ENCODE assay signal across 2 cellular contexts in the genomic region with DNA sequence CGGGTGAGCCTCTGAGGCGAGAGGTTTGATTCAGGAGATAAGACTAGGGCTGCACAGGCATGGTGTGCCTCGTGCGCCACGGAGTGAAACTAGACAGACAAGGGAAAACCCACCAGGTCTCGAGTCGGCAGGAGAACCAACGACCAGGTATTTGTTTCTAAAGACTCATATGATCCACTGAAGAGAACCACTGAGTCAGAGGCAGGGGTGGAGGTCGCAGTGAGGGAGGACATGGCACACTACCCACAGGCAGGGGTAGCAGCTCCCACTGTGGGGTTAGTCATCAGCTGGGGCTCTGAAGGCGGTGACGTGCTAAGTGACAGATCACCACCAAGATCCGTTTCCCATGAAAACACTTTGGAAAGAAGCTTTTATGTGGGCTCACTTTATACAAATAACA.
TF ChIP-seq lines count a peak whose summit lies in the region.

No MANE protein-coding gene starts in this region.

TF ChIP-seq in WTC11, 78 proteins besides CTCF, POLR2A, EP300 and RAD21 (continued from another document):
- TF ChIP-seq, protein P1, sequence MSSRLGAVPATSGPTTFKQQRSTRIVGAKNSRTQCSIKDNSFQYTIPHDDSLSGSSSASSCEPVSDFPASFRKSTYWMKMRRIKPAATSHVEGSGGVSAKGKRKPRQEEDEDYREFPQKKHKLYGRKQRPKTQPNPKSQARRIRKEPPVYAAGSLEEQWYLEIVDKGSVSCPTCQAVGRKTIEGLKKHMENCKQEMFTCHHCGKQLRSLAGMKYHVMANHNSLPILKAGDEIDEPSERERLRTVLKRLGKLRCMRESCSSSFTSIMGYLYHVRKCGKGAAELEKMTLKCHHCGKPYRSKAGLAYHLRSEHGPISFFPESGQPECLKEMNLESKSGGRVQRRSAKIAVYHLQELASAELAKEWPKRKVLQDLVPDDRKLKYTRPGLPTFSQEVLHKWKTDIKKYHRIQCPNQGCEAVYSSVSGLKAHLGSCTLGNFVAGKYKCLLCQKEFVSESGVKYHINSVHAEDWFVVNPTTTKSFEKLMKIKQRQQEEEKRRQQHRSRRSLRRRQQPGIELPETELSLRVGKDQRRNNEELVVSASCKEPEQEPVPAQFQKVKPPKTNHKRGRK (CRISPR knock-in tag; IDR thresholded peaks at IDR 0.05; ENCODE audit: borderline replicate concordance) = no peak

TF ChIP-seq in K562, 482 proteins besides CTCF, POLR2A, EP300 and RAD21 (continued from another document):
- TF ChIP-seq ZBTB26 (CRISPR knock-in tag; IDR thresholded peaks at IDR 0.05) (no peak), KDM2B (CRISPR knock-in tag; IDR thresholded peaks at IDR 0.05) (no peak), EGR1 (conservative IDR thresholded peaks at IDR 0.05) (peak; percentile 53; the same call in 1 of the 2 replicates)
